In the genomic region with DNA sequence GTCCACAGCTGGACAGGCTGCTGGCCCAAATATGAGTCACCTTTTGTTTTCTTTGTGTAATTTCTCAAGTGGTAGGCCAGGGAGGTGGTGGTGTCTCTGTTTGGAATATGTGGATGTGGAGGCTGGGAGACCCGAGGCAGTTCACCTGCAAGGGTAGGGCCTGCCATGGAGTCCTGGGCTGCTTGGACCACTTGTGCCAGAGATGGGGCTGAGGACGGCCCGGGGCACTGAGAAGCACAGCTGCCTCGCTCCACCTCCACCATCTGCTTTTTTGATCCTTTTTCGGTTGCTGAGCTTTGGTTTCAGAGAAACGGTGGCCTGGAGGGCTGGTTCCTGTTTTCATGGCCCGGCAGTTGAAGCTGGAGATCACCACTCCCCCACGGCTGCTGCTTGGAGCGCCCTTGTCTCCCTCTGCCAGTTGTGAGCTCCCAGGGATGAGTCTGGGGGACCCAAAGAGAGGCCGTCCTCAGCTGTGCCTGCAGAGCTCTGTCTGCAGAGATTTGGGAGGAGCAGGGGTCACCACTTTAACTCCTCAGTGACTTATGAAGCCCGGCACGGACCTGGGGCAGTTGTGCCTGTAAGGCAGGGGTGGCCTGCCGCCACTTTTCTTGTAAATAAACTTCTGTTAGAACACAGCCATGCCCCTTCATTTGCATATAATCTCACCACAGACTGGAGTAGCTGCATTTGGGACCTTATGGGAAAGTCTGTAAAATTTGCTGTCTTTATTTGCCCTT, we compare ENCODE assay signal across 8 cellular contexts. TPM values are rescaled to one million over a fixed set of nuclear protein-coding genes. Genes with fewer than 3 reads are reported as not detected.
DNase-seq lines count a peak whose midpoint lies in the region; ATAC-seq, FAIRE-seq and TF ChIP-seq lines count a peak whose summit lies in the region.

No MANE protein-coding gene starts in this region.

- 92% methylated on average over 13 of the region's 13 CpGs for WGBS in HepG2 (ENCODE audit: low lambda C conversion rate)
- 57% methylated on average over 3 of the region's 13 CpGs for WGBS in right lobe of liver (ENCODE audit: insufficient coverage, low coverage, low lambda C conversion rate, missing lambda C conversion rate)
- 59 to 88% (median 79%) methylated on average over 13 of the region's 13 CpGs for WGBS in small intestine, 3 donors
- 68 to 70% methylated on average over 13 of the region's 13 CpGs for WGBS in lower leg skin, 2 donors

- H3K4me3 ChIP-seq in HepG2 (replicated peaks in 1 of 3; ENCODE audit: insufficient read depth in 1 of 3, low read depth in 2 of 3, low read length in 3 of 3) = no peak overlapping the region
- no peak overlapping the region for H3K4me3 ChIP-seq in right lobe of liver
- H3K4me3 ChIP-seq in small intestine (ENCODE audit: low read depth in 1 of 2, low read length in 2 of 2) = no peak overlapping the region
- no peak overlapping the region for H3K4me3 ChIP-seq in lower leg skin (ENCODE audit: low read depth, poor library complexity, severe bottlenecking)

- no TSS peak for BruUV-seq in HepG2 (replicated peaks; lab: Mats Ljungman, UMichigan)

- no peak overlapping the region for H3K4me2 ChIP-seq in HepG2 (ENCODE audit: low read depth, low read length)

- no peak overlapping the region for H3K27ac ChIP-seq in HepG2 (ENCODE audit: extremely low read length, insufficient read depth, low read length)
- no peak overlapping the region for H3K27ac ChIP-seq in right lobe of liver
- H3K27ac ChIP-seq in small intestine (ENCODE audit: low read depth in 1 of 2, low read length in 1 of 2) = peak overlapping the region; percentile 14 to 55

- TF ChIP-seq POLR2A in HepG2 (IDR thresholded peaks at IDR 0.05; ENCODE audit: insufficient read depth in 1 of 2, low read depth in 2 of 2, low read length in 2 of 2) (no peak), right lobe of liver (IDR thresholded peaks at IDR 0.05) (no peak), lower leg skin (IDR thresholded peaks at IDR 0.05) (no peak)

- ATAC-seq in HepG2 (no peak), right lobe of liver (no peak), HG02759 (IDR thresholded peaks at IDR 0.05; ENCODE audit: unreplicated experiment) (peak; percentile 38)

- in situ Hi-C loops in HepG2 (cut with HindIII; ENCODE audit: extremely low pct_ligation_motif_present, low pct_unique_long_range_greater_than_20kb) = no loop called here

- intact Hi-C loops in HepG2 (cut with micrococcal nuclease; ENCODE audit: unreplicated experiment) (no loop called here), right lobe of liver (cut with DNase I) (no loop called here), lower leg skin (cut with DNase I; ENCODE audit: low total_unique reads) (no loop called here)

- H3K27me3 ChIP-seq in HepG2 (ENCODE audit: control insufficient read depth in 1 of 2, insufficient read depth in 2 of 2, low read length in 2 of 2) (no peaks in the 10 kb centered on the region), right lobe of liver (no peaks in the 10 kb centered on the region), small intestine (ENCODE audit: control insufficient read depth in 2 of 2, insufficient read depth in 2 of 2, low read length in 2 of 2) (no peaks in the 10 kb centered on the region)

- POLR2A ChIA-PET in HepG2 (lab: Yijun Ruan, JAX) = interaction anchor here (1.0 to 3.6 kb wide), 3 partner anchors 13 to 29 kb away, joined by 3 to 11 read pairs (median 4); no protein-coding TSS in a partner anchor

- H4K20me1 ChIP-seq in HepG2 (ENCODE audit: insufficient read depth, low read length) = no peaks in the 10 kb centered on the region

- no peak for DNase-seq in HepG2 (ENCODE audit: low spot score)
- no peak for DNase-seq in right lobe of liver
- DNase-seq in NOMO-1 treated with DMSO at 0.1 percent for 48 hours (lab: John Stamatoyannopoulos, UW; ENCODE audit: unreplicated experiment) = peak; percentile 83
- DNase-seq in dermis blood vessel endothelial cell = peak; percentile 66
- DNase-seq in small intestine = no peak
- DNase-seq in NCI-H510A (lab: John Stamatoyannopoulos, UW) = no peak
- no peak for DNase-seq in lower leg skin (ENCODE audit: low spot score in 2 of 2)

- H3K4me1 ChIP-seq in HepG2 (ENCODE audit: insufficient read depth, low read length) (peaks cover 38% of the 10 kb centered on the region), right lobe of liver (peaks cover 0 to 18% (median 6%) of the 10 kb centered on the region in 4 donors), small intestine (ENCODE audit: control insufficient read depth in 2 of 2, insufficient read depth in 1 of 2, low read depth in 1 of 2, low read length in 1 of 2) (peaks cover 10 to 11% of the 10 kb centered on the region in 2 donors)

- no peak overlapping the region for H3K9ac ChIP-seq in HepG2 (ENCODE audit: insufficient read depth, low read depth, low read length)

- H3K79me2 ChIP-seq in HepG2 (ENCODE audit: insufficient read depth, low read length) = peaks cover 3% of the 10 kb centered on the region

- TF ChIP-seq CTCF in HepG2 (CRISPR knock-in tag; IDR thresholded peaks at IDR 0.05) = no peak
- no peak for TF ChIP-seq CTCF in right lobe of liver (IDR thresholded peaks at IDR 0.05)
- TF ChIP-seq CTCF in lower leg skin (IDR thresholded peaks at IDR 0.05) = no peak

- no peak overlapping the region for H2AFZ ChIP-seq in HepG2 (ENCODE audit: low read length)

- no peak for TF ChIP-seq EP300 in HepG2 (IDR thresholded peaks at IDR 0.05; ENCODE audit: low read depth in 2 of 2, low read length in 2 of 2)
- TF ChIP-seq EP300 in HepG2 (CRISPR knock-in tag; IDR thresholded peaks at IDR 0.05; ENCODE audit: borderline replicate concordance) = no peak

- CTCF ChIA-PET in HepG2 (lab: Yijun Ruan, JAX; ENCODE audit: low intra/inter-chr PET ratio, low total read pairs) = interaction anchor here (1.4 kb wide), 1 partner anchor 340 kb away, joined by 3 read pairs; no protein-coding TSS in a partner anchor

- no peaks in the 10 kb centered on the region for H3K9me3 ChIP-seq in HepG2 (ENCODE audit: low read length)
- no peaks in the 10 kb centered on the region for H3K9me3 ChIP-seq in right lobe of liver
- no peaks in the 10 kb centered on the region for H3K9me3 ChIP-seq in small intestine (ENCODE audit: control insufficient read depth, low read depth)

- no peak for FAIRE-seq in HepG2 (lab: Jason Lieb, UNC)
- no peak for FAIRE-seq in small intestine (lab: Jason Lieb, UNC)

- H3K36me3 ChIP-seq in HepG2 (replicated peaks in 1 of 2; ENCODE audit: control insufficient read depth in 1 of 2, insufficient read depth in 2 of 2, low read length in 2 of 2) = peaks cover 23 to 54% of the 10 kb centered on the region in 2 experiments
- no peaks in the 10 kb centered on the region for H3K36me3 ChIP-seq in right lobe of liver
- peaks cover 2 to 9% of the 10 kb centered on the region in 2 donors for H3K36me3 ChIP-seq in small intestine (ENCODE audit: control insufficient read depth in 2 of 2, insufficient read depth in 2 of 2, low read length in 2 of 2)

- no peak for TF ChIP-seq RAD21 in HepG2 (CRISPR knock-in tag; IDR thresholded peaks at IDR 0.05)

TF ChIP-seq in HepG2, 621 proteins besides CTCF, POLR2A, EP300 and RAD21:
- no peak for TF ChIP-seq NR2F6 (IDR thresholded peaks at IDR 0.05)
- TF ChIP-seq NR2F6 (CRISPR knock-in tag; IDR thresholded peaks at IDR 0.05) = no peak
- TF ChIP-seq FOSL2 (CRISPR knock-in tag; IDR thresholded peaks at IDR 0.05) = peak; percentile 35; the same call in 1 of the 2 replicates
- TF ChIP-seq AGO2 (optimal IDR thresholded peaks at IDR 0.05; ENCODE audit: low read depth, low read length) = peak; percentile 24
- TF ChIP-seq ZNF550 (CRISPR knock-in tag; IDR thresholded peaks at IDR 0.05; ENCODE audit: borderline replicate concordance) = no peak
TF ChIP-seq in HepG2: peak in this region for 2.

RNA-seq across cellular contexts. Expression of a gene that starts 42.2 kb away (rescaled TPM):
- total RNA-seq in HepG2 (2016; rRNA removed; fragmentation: Illumina TruSeq; extraction: Trizol) (21.0 and 24.0 TPM in 2 replicates), right lobe of liver (10 to 100 TPM in 2 of 6 experiments, 1 to 10 TPM in 4; 7.6 to 15.5 (median 9.8) TPM), dermis blood vessel endothelial cell (12.5 and 13.4 TPM in 2 replicates), lower leg skin (10 to 100 TPM; 42.3 to 54.9 (median 43.4) TPM)
- total RNA-seq in HepG2 (2016; cell fraction: cytosol; rRNA removed; fragmentation: Illumina TruSeq; extraction: Trizol; ENCODE audit: low read depth) = 8.3 and 8.9 TPM in 2 replicates
- 17.8 and 24.5 TPM in 2 replicates for total RNA-seq in HepG2 (2016; cell fraction: insoluble cytoplasmic fraction; rRNA removed; fragmentation: Illumina TruSeq; extraction: Trizol)
- 18.3 and 18.8 TPM in 2 replicates for total RNA-seq in HepG2 (2016; cell fraction: membrane; rRNA removed; fragmentation: Illumina TruSeq; extraction: Trizol)
- total RNA-seq in HepG2 (2016; cell fraction: nucleus; rRNA removed; fragmentation: Illumina TruSeq; extraction: Trizol) = 28.5 and 28.8 TPM in 2 replicates
- polyA plus RNA-seq in HepG2 (2011; rRNA removed) (23.7 and 25.2 TPM in 2 replicates), small intestine (10 to 100 TPM; 25.7 to 48.8 (median 39.2) TPM)
- 16.5 and 24.2 TPM in 2 replicates for polyA plus RNA-seq in HepG2 (2011; cell fraction: cytosol; rRNA removed)
- 65.7 and 80.5 TPM in 2 replicates for polyA plus RNA-seq in HepG2 (2011; cell fraction: nucleus; rRNA removed)
- 20.4 and 24.1 TPM in 2 replicates for polyA plus RNA-seq in HepG2 (2012)
- 5.7 and 5.8 TPM in 2 replicates for polyA plus RNA-seq in HepG2 (2016; cell fraction: cytosol; fragmentation: Illumina TruSeq; extraction: Trizol; ENCODE audit: low read depth)
- 19.1 and 24.2 TPM in 2 replicates for polyA plus RNA-seq in HepG2 (2016; cell fraction: insoluble cytoplasmic fraction; fragmentation: Illumina TruSeq; extraction: Trizol; ENCODE audit: low read depth)
- 11.6 and 14.8 TPM in 2 replicates for polyA plus RNA-seq in HepG2 (2016; cell fraction: membrane; fragmentation: Illumina TruSeq; extraction: Trizol; ENCODE audit: low read depth)
- 29.2 and 31.6 TPM in 2 replicates for polyA plus RNA-seq in HepG2 (2016; cell fraction: nucleus; fragmentation: Illumina TruSeq; extraction: Trizol; ENCODE audit: insufficient read depth, low read depth)
- polyA minus RNA-seq in HepG2 (2011; rRNA and poly(A)+ RNA removed; ENCODE audit: low replicate concordance) = 25.8 and 60.0 TPM in 2 replicates
- polyA minus RNA-seq in HepG2 (2011; cell fraction: cytosol; rRNA and poly(A)+ RNA removed) = 12.9 and 13.4 TPM in 2 replicates
- 37.9 and 48.2 TPM in 2 replicates for polyA minus RNA-seq in HepG2 (2011; cell fraction: nucleus; rRNA and poly(A)+ RNA removed)

Comparison
In these comparisons a context has a peak if more than half of its experiments do, and no peak if none do; other contexts are left out.
1. DNase-seq: peak in NOMO-1 treated with DMSO at 0.1 percent for 48 hours (single experiment) and dermis blood vessel endothelial cell (single experiment); none in HepG2 (single experiment), right lobe of liver (0 of 3), small intestine (single experiment), NCI-H510A (single experiment) and lower leg skin (0 of 2).
2. H3K27ac ChIP-seq: peak in small intestine (2 of 2); none in HepG2 (single experiment) and right lobe of liver (0 of 3).